Comparison of ENCODE assay signal across 8 cellular contexts in genomic region chr4:146522862-146523205, GRCh38. TPM values are rescaled to one million over a fixed set of nuclear protein-coding genes. Genes with fewer than 3 reads are reported as not detected.
A peak's percentile ranks its signal among the peaks of the same experiment; 100 is the strongest.
DNase-seq lines count a peak whose midpoint lies in the region; ATAC-seq and TF ChIP-seq lines count a peak whose summit lies in the region.

No MANE protein-coding gene starts in this region.

- no peaks in the 10 kb centered on the region for H3K27me3 ChIP-seq in HAP-1 (ENCODE audit: low read depth)
- no peaks in the 10 kb centered on the region for H3K27me3 ChIP-seq in Loucy (ENCODE audit: insufficient read depth, low read length, poor library complexity, severe bottlenecking)

- no peak overlapping the region for H3K27ac Mint-ChIP-seq in activated T-cell treated with anti-CD3 and anti-CD28 coated beads, Interleukin-2, amount 50 U/mL, for 24 hours

- peaks cover 13% of the 10 kb centered on the region; the same call in 1 of the 2 replicates for H3K4me1 ChIP-seq in HAP-1
- peaks cover 18% of the 10 kb centered on the region for H3K4me1 ChIP-seq in Loucy (ENCODE audit: insufficient read depth, low read length, poor library complexity, severe bottlenecking)

- in situ Hi-C loops in HAP-1 (cut with MboI; ENCODE audit: low sequenced_read_pairs) = no loop called here

- peak overlapping the region; percentile 74 for H3K9ac ChIP-seq in Loucy (ENCODE audit: low read depth, low read length, poor library complexity, severe bottlenecking)

- H3K36me3 Mint-ChIP-seq in activated T-cell treated with anti-CD3 and anti-CD28 coated beads, Interleukin-2, amount 50 U/mL, for 24 hours (ENCODE audit: low read depth) = no peaks in the 10 kb centered on the region

- DNase-seq in HAP-1 (ENCODE audit: low spot score in 2 of 2) (peak in 1 of 2 experiments; percentile 2), lung microvascular endothelial cell (ENCODE audit: low read depth in 2 of 2) (peak; percentile 12 to 16), LoVo (ENCODE audit: low spot score) (no peak), NCI-H345 treated with DMSO at 0.1 percent for 48 hours (lab: John Stamatoyannopoulos, UW; ENCODE audit: unreplicated experiment) (no peak)
- peak; percentile 23 for DNase-seq in central memory CD4-positive, alpha-beta T cell
- DNase-seq in activated T-cell treated with anti-CD3 and anti-CD28 coated beads, Interleukin-2, amount 50 U/mL, for 24 hours = no peak

- H3K4me3 ChIP-seq in HAP-1 (peak overlapping the region; percentile 86), Loucy (ENCODE audit: low read length, poor library complexity, severe bottlenecking) (peak overlapping the region; percentile 80)

- H2AFZ ChIP-seq in Loucy (ENCODE audit: low read length) = peak overlapping the region; percentile 99

- TF ChIP-seq POLR2A in GM18505 (IDR thresholded peaks at IDR 0.05; ENCODE audit: borderline replicate concordance, extremely low read depth, insufficient read depth, insufficient read length) = no peak

- H3K4me3 Mint-ChIP-seq in activated T-cell treated with anti-CD3 and anti-CD28 coated beads, Interleukin-2, amount 50 U/mL, for 24 hours = no peak overlapping the region

- H3K4me2 ChIP-seq in Loucy (ENCODE audit: low read depth, low read length, poor library complexity, severe bottlenecking) = peak overlapping the region; percentile 89

- no peak for TF ChIP-seq CTCF in Loucy (conservative IDR thresholded peaks at IDR 0.05; ENCODE audit: low read length)

- no peaks in the 10 kb centered on the region for H3K36me3 ChIP-seq in HAP-1 (replicated peaks)
- no peaks in the 10 kb centered on the region for H3K36me3 ChIP-seq in Loucy (ENCODE audit: insufficient read depth, low read length)

- ATAC-seq in GM18505 (IDR thresholded peaks at IDR 0.05; ENCODE audit: unreplicated experiment) = peak; percentile 24

- peaks cover 27% of the 10 kb centered on the region for H3K4me1 Mint-ChIP-seq in activated T-cell treated with anti-CD3 and anti-CD28 coated beads, Interleukin-2, amount 50 U/mL, for 24 hours (ENCODE audit: low read depth)

- H3K9me3 Mint-ChIP-seq in activated T-cell treated with anti-CD3 and anti-CD28 coated beads, Interleukin-2, amount 50 U/mL, for 24 hours = no peaks in the 10 kb centered on the region

- H3K27me3 Mint-ChIP-seq in activated T-cell treated with anti-CD3 and anti-CD28 coated beads, Interleukin-2, amount 50 U/mL, for 24 hours = no peaks in the 10 kb centered on the region

- no peaks in the 10 kb centered on the region for H4K20me1 ChIP-seq in Loucy (ENCODE audit: insufficient read depth, low read length, poor library complexity, severe bottlenecking)

- peaks cover 28% of the 10 kb centered on the region for H3K79me2 ChIP-seq in Loucy (ENCODE audit: insufficient read depth, low read length)

- H3F3A ChIP-seq in Loucy (ENCODE audit: low read depth) = no peaks in the 10 kb centered on the region

- H3K9me2 ChIP-seq in Loucy (replicated peaks; ENCODE audit: low read depth, low read length) = no peaks in the 10 kb centered on the region

- H3K9me3 ChIP-seq in HAP-1 (no peaks in the 10 kb centered on the region), Loucy (ENCODE audit: insufficient read depth, low read depth, low read length) (no peaks in the 10 kb centered on the region)

RNA-seq across cellular contexts. Expression of gene SLC10A7, which starts 1.1 kb away (rescaled TPM):
- 7.0 and 7.3 TPM in 2 replicates for total RNA-seq in lung microvascular endothelial cell

Comparison
In these comparisons a context has a peak if more than half of its experiments do, and no peak if none do; other contexts are left out.
1. DNase-seq: peak in central memory CD4-positive, alpha-beta T cell (single experiment) and lung microvascular endothelial cell (2 of 2); none in LoVo (single experiment), NCI-H345 treated with DMSO at 0.1 percent for 48 hours (single experiment) and activated T-cell treated with anti-CD3 and anti-CD28 coated beads, Interleukin-2, amount 50 U/mL, for 24 hours (single experiment).